ENCODE assay signal across 8 cellular contexts in the genomic region with DNA sequence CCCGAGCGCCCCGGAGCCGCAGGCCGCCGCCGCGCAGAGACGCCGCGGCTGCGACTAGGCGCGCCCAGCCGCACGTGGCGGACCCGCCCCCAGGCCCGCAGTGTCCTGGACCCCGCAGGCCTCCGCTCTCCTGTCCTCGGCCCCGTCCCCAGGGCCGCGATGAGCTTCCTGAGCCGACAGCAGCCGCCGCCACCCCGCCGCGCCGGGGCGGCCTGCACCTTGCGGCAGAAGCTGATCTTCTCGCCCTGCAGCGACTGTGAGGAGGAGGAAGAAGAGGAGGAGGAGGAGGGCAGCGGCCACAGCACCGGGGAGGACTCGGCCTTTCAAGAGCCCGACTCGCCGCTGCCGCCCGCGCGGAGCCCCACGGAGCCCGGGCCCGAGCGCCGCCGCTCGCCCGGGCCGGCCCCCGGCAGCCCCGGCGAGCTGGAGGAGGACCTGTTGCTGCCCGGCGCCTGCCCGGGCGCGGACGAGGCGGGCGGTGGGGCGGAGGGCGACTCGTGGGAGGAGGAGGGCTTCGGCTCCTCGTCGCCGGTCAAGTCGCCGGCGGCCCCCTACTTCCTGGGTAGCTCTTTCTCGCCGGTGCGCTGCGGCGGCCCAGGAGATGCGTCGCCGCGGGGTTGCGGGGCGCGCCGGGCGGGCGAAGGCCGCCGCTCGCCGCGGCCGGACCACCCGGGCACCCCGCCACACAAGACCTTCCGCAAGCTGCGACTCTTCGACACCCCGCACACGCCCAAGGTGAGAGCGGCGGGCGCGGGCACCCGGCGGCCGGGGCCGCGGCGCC. TPM values are rescaled to one million over a fixed set of nuclear protein-coding genes. Genes with fewer than 3 reads are reported as not detected.
DNase-seq lines count a peak whose midpoint lies in the region; ATAC-seq and TF ChIP-seq lines count a peak whose summit lies in the region.

No MANE protein-coding gene starts in this region.

- no peak for DNase-seq in activated T-cell treated with anti-CD3 and anti-CD28 coated beads, Interleukin-2, amount 50 U/mL, for 24 hours
- DNase-seq in activated T-cell treated with anti-CD3 and anti-CD28 coated beads, Interleukin-2, amount 50 U/mL, for 1 hour = no peak
- DNase-seq in SW480 (ENCODE audit: low spot score) = peak; percentile 36
- no peak for DNase-seq in epithelial cell of esophagus (ENCODE audit: low read depth)
- DNase-seq in neural crest cell (ENCODE audit: low read depth, low spot score) = peak; percentile 18
- no peak for DNase-seq in NCI-H187 (lab: John Stamatoyannopoulos, UW)

- TF ChIP-seq CTCF in epithelial cell of esophagus (IDR thresholded peaks at IDR 0.05; ENCODE audit: insufficient read depth, low read depth, low read length, missing control alignments) (no peak), neural crest cell (conservative IDR thresholded peaks at IDR 0.05) (no peak)

- peaks cover 47% of the 10 kb centered on the region for H3K4me1 Mint-ChIP-seq in activated T-cell treated with anti-CD3 and anti-CD28 coated beads, Interleukin-2, amount 50 U/mL, for 24 hours (ENCODE audit: low read depth)
- peaks cover 55% of the 10 kb centered on the region for H3K4me1 Mint-ChIP-seq in neural crest cell

- H3K27me3 Mint-ChIP-seq in activated T-cell treated with anti-CD3 and anti-CD28 coated beads, Interleukin-2, amount 50 U/mL, for 24 hours = peaks cover 8% of the 10 kb centered on the region
- H3K27me3 Mint-ChIP-seq in neural crest cell (ENCODE audit: low read depth) = no peaks in the 10 kb centered on the region

- peak overlapping the region; percentile 95 for H3K4me3 Mint-ChIP-seq in activated T-cell treated with anti-CD3 and anti-CD28 coated beads, Interleukin-2, amount 50 U/mL, for 24 hours
- H3K4me3 Mint-ChIP-seq in neural crest cell = peak overlapping the region; percentile 90

- H3K9me3 Mint-ChIP-seq in activated T-cell treated with anti-CD3 and anti-CD28 coated beads, Interleukin-2, amount 50 U/mL, for 24 hours = no peaks in the 10 kb centered on the region
- no peaks in the 10 kb centered on the region for H3K9me3 Mint-ChIP-seq in neural crest cell

- H3K27ac Mint-ChIP-seq in activated T-cell treated with anti-CD3 and anti-CD28 coated beads, Interleukin-2, amount 50 U/mL, for 24 hours = peak overlapping the region; percentile 91
- peak overlapping the region; percentile 94 for H3K27ac Mint-ChIP-seq in neural crest cell (ENCODE audit: unreplicated experiment)

- H3K4me3 ChIP-seq in epithelial cell of esophagus (ENCODE audit: low read length) = peak overlapping the region; percentile 85

- peaks cover 45% of the 10 kb centered on the region for H3K36me3 Mint-ChIP-seq in activated T-cell treated with anti-CD3 and anti-CD28 coated beads, Interleukin-2, amount 50 U/mL, for 24 hours (ENCODE audit: low read depth)
- H3K36me3 Mint-ChIP-seq in neural crest cell (ENCODE audit: low read depth) = peaks cover 21% of the 10 kb centered on the region

- ATAC-seq in HG02763 (IDR thresholded peaks at IDR 0.05; ENCODE audit: unreplicated experiment) = peak; percentile 10
- no peak for ATAC-seq in HG03571 (IDR thresholded peaks at IDR 0.05; ENCODE audit: unreplicated experiment)

RNA-seq across cellular contexts. Expression of a gene that starts 0.5 kb away (rescaled TPM):
- total RNA-seq in neural crest cell = 66.6 and 71.8 TPM in 2 replicates

Comparison
In these comparisons a context has a peak if more than half of its experiments do, and no peak if none do; other contexts are left out.
1. DNase-seq: peak in SW480 (single experiment) and neural crest cell (single experiment); none in activated T-cell treated with anti-CD3 and anti-CD28 coated beads, Interleukin-2, amount 50 U/mL, for 24 hours (single experiment), activated T-cell treated with anti-CD3 and anti-CD28 coated beads, Interleukin-2, amount 50 U/mL, for 1 hour (single experiment), epithelial cell of esophagus (single experiment) and NCI-H187 (0 of 2).